ENCODE assay signal across 1 cellular context in the genomic region with DNA sequence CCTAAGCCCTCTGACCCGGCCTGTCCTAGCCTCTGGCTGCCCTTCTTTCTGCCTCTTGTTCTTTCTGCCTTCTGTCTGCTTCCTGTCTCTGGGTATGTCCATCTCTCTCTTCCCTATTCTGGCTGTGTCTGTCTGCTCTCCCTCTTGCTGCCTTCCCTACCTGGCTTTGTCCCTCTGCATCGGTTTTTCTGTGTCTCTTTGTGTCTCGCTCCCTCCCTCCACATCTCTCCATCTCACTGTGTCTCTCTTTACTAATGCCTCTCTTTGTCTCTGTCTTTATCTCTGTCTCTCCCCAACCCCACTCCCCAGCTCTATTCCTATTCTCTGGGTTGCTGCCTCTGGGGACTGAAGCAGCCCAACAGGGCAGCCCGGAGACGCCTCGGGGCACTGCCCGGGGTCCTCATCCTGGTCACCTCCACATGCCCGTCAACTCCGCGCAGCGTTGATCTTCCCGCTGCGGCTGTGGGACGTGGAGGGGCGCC.
A peak's percentile ranks its signal among the peaks of the same experiment; 100 is the strongest.
TF ChIP-seq lines count a peak whose summit lies in the region.

No MANE protein-coding gene starts in this region.

TF ChIP-seq in HEK293, 187 proteins besides CTCF, POLR2A, EP300 and RAD21 (continued from another document):
- TF ChIP-seq, protein P1, sequence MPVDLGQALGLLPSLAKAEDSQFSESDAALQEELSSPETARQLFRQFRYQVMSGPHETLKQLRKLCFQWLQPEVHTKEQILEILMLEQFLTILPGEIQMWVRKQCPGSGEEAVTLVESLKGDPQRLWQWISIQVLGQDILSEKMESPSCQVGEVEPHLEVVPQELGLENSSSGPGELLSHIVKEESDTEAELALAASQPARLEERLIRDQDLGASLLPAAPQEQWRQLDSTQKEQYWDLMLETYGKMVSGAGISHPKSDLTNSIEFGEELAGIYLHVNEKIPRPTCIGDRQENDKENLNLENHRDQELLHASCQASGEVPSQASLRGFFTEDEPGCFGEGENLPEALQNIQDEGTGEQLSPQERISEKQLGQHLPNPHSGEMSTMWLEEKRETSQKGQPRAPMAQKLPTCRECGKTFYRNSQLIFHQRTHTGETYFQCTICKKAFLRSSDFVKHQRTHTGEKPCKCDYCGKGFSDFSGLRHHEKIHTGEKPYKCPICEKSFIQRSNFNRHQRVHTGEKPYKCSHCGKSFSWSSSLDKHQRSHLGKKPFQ (tag by site-specific recombination; IDR thresholded peaks at IDR 0.05): no peak
- TF ChIP-seq ZNF629 (tag by site-specific recombination; IDR thresholded peaks at IDR 0.05) (no peak), ZNF366 (tag by site-specific recombination; conservative IDR thresholded peaks at IDR 0.05) (peak; percentile 99), BCL11B (tag by site-specific recombination; IDR thresholded peaks at IDR 0.05; ENCODE audit: low read depth) (no peak)
